ENCODE assay signal across 18 cellular contexts in the genomic region with DNA sequence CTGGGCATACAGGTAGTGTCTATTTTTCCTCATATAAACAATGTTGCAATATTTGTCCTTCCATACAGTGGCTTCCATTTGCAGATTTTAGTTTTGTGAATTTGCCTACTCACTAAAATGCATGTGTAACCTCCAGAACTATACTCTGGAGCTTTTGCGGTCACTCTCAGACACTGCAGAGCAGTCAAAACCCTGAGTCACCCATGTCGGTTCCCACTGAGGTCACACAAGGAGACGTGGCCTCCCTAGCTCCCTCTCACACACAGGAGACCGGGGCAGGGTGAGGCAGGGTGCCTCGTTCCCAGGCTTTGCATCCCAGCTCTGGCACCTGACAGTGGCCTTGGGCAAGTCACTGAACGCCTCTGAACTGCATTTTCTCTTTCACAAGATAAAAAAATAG. TPM values are rescaled to one million over a fixed set of nuclear protein-coding genes. Genes with fewer than 3 reads are reported as not detected.
DNase-seq lines count a peak whose midpoint lies in the region; ATAC-seq and TF ChIP-seq lines count a peak whose summit lies in the region.
"Had no signal": no experiment of that assay in that cellular context is flagged by ENCODE, and none has a peak within 500 bp of the region (broad histone marks: within the 10 kb centered on the region; RNA-seq: fewer than 3 reads in every experiment).

No MANE protein-coding gene starts in this region.

- H3K27ac Mint-ChIP-seq in MCF 10A (ENCODE audit: low read depth, unreplicated experiment): peak overlapping the region; percentile 92
- H3K27ac Mint-ChIP-seq in activated naive CD4-positive, alpha-beta T cell treated with anti-CD3 and anti-CD28 coated beads, Interleukin-2, amount 50 U/mL, for 72 hours: no peak overlapping the region
- H3K27ac Mint-ChIP-seq: dendritic cell treated with granulocyte-macrophage colony-stimulating factor and Interleukin-4, amounts not matched to agents 40 ng/mL and 50 ng/mL, for 4 days; neural progenitor cell had no signal

- H3K4me1 ChIP-seq in breast epithelium: no peaks in the 10 kb centered on the region
- H3K4me1 ChIP-seq: neural progenitor cell, Peyer's patch had no signal

- peak overlapping the region; percentile 4 for H3K4me3 Mint-ChIP-seq in MCF 10A (ENCODE audit: unreplicated experiment)
- H3K4me3 Mint-ChIP-seq: dendritic cell treated with granulocyte-macrophage colony-stimulating factor and Interleukin-4, amounts not matched to agents 40 ng/mL and 50 ng/mL, for 4 days; neural progenitor cell had no signal

- no peak overlapping the region for H3K27ac ChIP-seq in breast epithelium
- H3K27ac ChIP-seq: neural progenitor cell, Peyer's patch had no signal

- no peak overlapping the region for H3K4me3 ChIP-seq in breast epithelium
- H3K4me3 ChIP-seq in fibroblast of villous mesenchyme (ENCODE audit: low read depth, low read length): no peak overlapping the region
- H3K4me3 ChIP-seq: lung, neural progenitor cell, Peyer's patch had no signal

- H3K36me3 ChIP-seq in breast epithelium: no peaks in the 10 kb centered on the region
- H3K36me3 ChIP-seq: neural progenitor cell, Peyer's patch had no signal

- CTCF ChIA-PET in MCF 10A (lab: Yijun Ruan, JAX): interaction anchor here (0.6 to 2.9 kb wide), 7 partner anchors 9 to 108 kb away, joined by 3 to 13 read pairs (median 3); no protein-coding TSS in a partner anchor
- CTCF ChIA-PET in GM10248 (lab: Yijun Ruan, JAX): no interaction called here

- no peaks in the 10 kb centered on the region for H3K27me3 Mint-ChIP-seq in MCF 10A (ENCODE audit: insufficient read depth, unreplicated experiment)

- peaks cover 64% of the 10 kb centered on the region for H3K4me1 Mint-ChIP-seq in MCF 10A (ENCODE audit: insufficient read depth, unreplicated experiment)
- H3K4me1 Mint-ChIP-seq: neural progenitor cell had no signal

- peaks cover 8% of the 10 kb centered on the region for H3K36me3 Mint-ChIP-seq in MCF 10A (ENCODE audit: insufficient read depth, unreplicated experiment)
- H3K36me3 Mint-ChIP-seq in activated naive CD4-positive, alpha-beta T cell treated with anti-CD3 and anti-CD28 coated beads, Interleukin-2, amount 50 U/mL, for 72 hours: no peaks in the 10 kb centered on the region

- no peaks in the 10 kb centered on the region for H3K27me3 ChIP-seq in breast epithelium
- H3K27me3 ChIP-seq: neural progenitor cell, Peyer's patch had no signal

- TF ChIP-seq CTCF in MCF 10A (IDR thresholded peaks at IDR 0.05; ENCODE audit: unreplicated experiment) (no peak), breast epithelium (IDR thresholded peaks at IDR 0.05) (no peak), fibroblast of villous mesenchyme (IDR thresholded peaks at IDR 0.05; ENCODE audit: insufficient read depth, low read depth, low read length) (no peak), GM10248 (IDR thresholded peaks at IDR 0.05; ENCODE audit: control extremely low read depth, extremely low read depth, low read depth, missing control alignments) (no peak)

- POLR2A ChIA-PET in MCF 10A (lab: Yijun Ruan, JAX) (interaction anchor here (0.6 to 8.2 kb wide), 17 partner anchors 9 to 773 kb away, joined by 3 to 116 read pairs (median 4); partner anchors contain the start of genes CLK4, ZNF354A and ZNF354B), GM10248 (lab: Yijun Ruan, JAX) (no interaction called here)

- H3K9me3 Mint-ChIP-seq in MCF 10A (ENCODE audit: unreplicated experiment): no peaks in the 10 kb centered on the region
- no peaks in the 10 kb centered on the region for H3K9me3 Mint-ChIP-seq in activated naive CD4-positive, alpha-beta T cell treated with anti-CD3 and anti-CD28 coated beads, Interleukin-2, amount 50 U/mL, for 72 hours
- H3K9me3 Mint-ChIP-seq: dendritic cell treated with granulocyte-macrophage colony-stimulating factor and Interleukin-4, amounts not matched to agents 40 ng/mL and 50 ng/mL, for 4 days had no signal

- no peaks in the 10 kb centered on the region for H3K9me3 ChIP-seq in breast epithelium
- H3K9me3 ChIP-seq: Peyer's patch had no signal

- no TSS peak for BruUV-seq in MCF 10A (replicated peaks; lab: Mats Ljungman, UMichigan)

- DNase-seq in MCF 10A (ENCODE audit: unreplicated experiment) (peak; percentile 94), breast epithelium (ENCODE audit: low spot score in 2 of 2) (no peak), RKO (ENCODE audit: low spot score) (peak; percentile 72), fibroblast of villous mesenchyme (ENCODE audit: low read depth) (peak; percentile 4), AML-193 (lab: John Stamatoyannopoulos, UW) (no peak), globus pallidus (ENCODE audit: low spot score) (no peak), GM10248 (ENCODE audit: extremely low spot score) (no peak)
- no peak for DNase-seq in activated naive CD4-positive, alpha-beta T cell treated with anti-CD3 and anti-CD28 coated beads, Interleukin-2, amount 50 U/mL, for 72 hours (ENCODE audit: low spot score in 2 of 2)
- DNase-seq: ACHN; activated CD4-positive, alpha-beta T cell treated with anti-CD3 and anti-CD28 coated beads for 48 hours; activated T-cell treated with anti-CD3 and anti-CD28 coated beads, Interleukin-2, amount 50 U/mL, for 1 hour; NCI-H1436; NCI-H446; stimulated activated naive CD8-positive, alpha-beta T cell treated with anti-CD3 and anti-CD28 coated beads, Interleukin-15, Interleukin-2, amounts not matched to agents 100 U/mL and 50 U/mL, for 24 hours had no signal

- no peak for ATAC-seq in activated naive CD4-positive, alpha-beta T cell treated with anti-CD3 and anti-CD28 coated beads, Interleukin-2, amount 50 U/mL, for 72 hours
- ATAC-seq: stimulated activated naive CD8-positive, alpha-beta T cell treated with anti-CD3 and anti-CD28 coated beads, Interleukin-15, Interleukin-2, amounts not matched to agents 100 U/mL and 50 U/mL, for 24 hours had no signal

- TF ChIP-seq POLR2A in breast epithelium (IDR thresholded peaks at IDR 0.05): no peak

- intact Hi-C loops in MCF 10A (cut with micrococcal nuclease): loop anchor here (2.0 to 5.0 kb wide), 5 partner anchors 41 to 554 kb away; partner anchors contain the start of genes PHYKPL and ZNF354B
- intact Hi-C loops in breast epithelium (cut with DNase I; ENCODE audit: low total_unique reads): no loop called here

RNA-seq across cellular contexts. Expression of gene ZNF354A, which starts 55.5 kb away (rescaled TPM):
- 24.3 and 24.8 TPM in 2 replicates for total RNA-seq in MCF 10A (2022)
- 10 to 100 TPM; 17.6 to 25.8 (median 21.3) TPM for total RNA-seq in breast epithelium
- 8.7 and 9.9 TPM in 2 replicates for total RNA-seq in fibroblast of villous mesenchyme
- total RNA-seq in activated naive CD4-positive, alpha-beta T cell treated with anti-CD3 and anti-CD28 coated beads, Interleukin-2, amount 50 U/mL, for 72 hours: 1 to 10 TPM; 8.2 to 9.1 TPM

Comparison
In these comparisons a context has a peak if more than half of its experiments do, and no peak if none do; other contexts are left out.
1. DNase-seq: peak in MCF 10A (single experiment), RKO (single experiment) and fibroblast of villous mesenchyme (single experiment); none in breast epithelium (0 of 2), AML-193 (0 of 2), globus pallidus (single experiment), GM10248 (single experiment) and activated naive CD4-positive, alpha-beta T cell treated with anti-CD3 and anti-CD28 coated beads, Interleukin-2, amount 50 U/mL, for 72 hours (0 of 2).